27 cellular contexts compared by ENCODE assay signal in the genomic region with DNA sequence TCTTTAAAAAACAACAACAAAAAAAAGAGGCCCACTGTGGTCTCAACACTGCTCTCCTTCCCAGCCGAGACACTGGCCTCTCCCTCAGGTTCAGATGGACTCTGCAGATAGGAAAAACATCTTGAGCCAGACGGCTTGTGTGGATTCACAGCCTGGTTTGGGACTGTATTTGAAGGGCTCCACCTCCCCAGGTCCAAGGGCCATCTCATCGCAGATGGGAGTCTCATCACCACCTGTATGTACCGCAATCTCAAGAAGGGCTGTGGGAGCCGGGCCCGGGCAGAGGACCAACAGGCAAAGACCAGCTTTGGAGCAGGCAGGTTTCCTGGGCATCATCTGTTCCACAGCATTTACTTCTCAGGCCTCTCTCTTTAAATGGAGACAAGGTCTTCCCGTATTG. TPM values are rescaled to one million over a fixed set of nuclear protein-coding genes. Genes with fewer than 3 reads are reported as not detected.
DNase-seq lines count a peak whose midpoint lies in the region; ATAC-seq and TF ChIP-seq lines count a peak whose summit lies in the region.
"Had no signal": no experiment of that assay in that cellular context is flagged by ENCODE, and none has a peak within 500 bp of the region (broad histone marks: within the 10 kb centered on the region; RNA-seq: fewer than 3 reads in every experiment).

No MANE protein-coding gene starts in this region.

- no peak for TF ChIP-seq CTCF in HFFc6 (IDR thresholded peaks at IDR 0.05)

- peaks cover 58 to 84% (median 71%) of the 10 kb centered on the region in 11 experiments for H3K36me3 ChIP-seq in BLaER1 treated with 17β-estradiol and CSF1 and Interleukin-3, amounts not matched to agents 10 nM and 100 nM
- peaks cover 0 to 65% (median 0%) of the 10 kb centered on the region in 3 experiments for H3K36me3 ChIP-seq in naive thymus-derived CD4-positive, alpha-beta T cell (ENCODE audit: control insufficient read depth in 2 of 3, insufficient read depth in 3 of 3, low read length in 3 of 3)

- no peak for ATAC-seq in naive thymus-derived CD4-positive, alpha-beta T cell
- no peak for ATAC-seq in left lobe of liver
- no peak for ATAC-seq in HG03097 (IDR thresholded peaks at IDR 0.05; ENCODE audit: low FRiP score, unreplicated experiment)
- no peak for ATAC-seq in HG03280 (IDR thresholded peaks at IDR 0.05; ENCODE audit: unreplicated experiment)
- ATAC-seq: body of pancreas; GM12878; left cardiac atrium; natural killer cell treated with Interleukin-12 subunit alpha and Interleukin-12 subunit beta and Interleukin-15 and Interleukin-18, amount 100 ng/mL, for 72 hours had no signal

- H3K4me2 ChIP-seq in BLaER1 treated with 17β-estradiol and CSF1 and Interleukin-3, amounts not matched to agents 10 nM and 100 nM = peak overlapping the region; percentile 67 to 89 (median 85); a peak in 21 of 22 replicates

- peaks cover 4% of the 10 kb centered on the region; the same call in 1 of the 2 replicates for H3K36me3 Mint-ChIP-seq in HFFc6 (ENCODE audit: low read depth)
- H3K36me3 Mint-ChIP-seq in naive thymus-derived CD4-positive, alpha-beta T cell = peaks cover 0 to 7% (median 1%) of the 10 kb centered on the region in 5 donors
- H3K36me3 Mint-ChIP-seq: activated naive CD8-positive, alpha-beta T cell treated with anti-CD3 and anti-CD28 coated beads, Interleukin-2, amount 10 ng/mL, durations not matched to agents 7 days and 5 days; natural killer cell treated with Interleukin-12 subunit alpha and Interleukin-12 subunit beta and Interleukin-15 and Interleukin-18, amount 100 ng/mL, for 72 hours had no signal

- H3K9me3 ChIP-seq in BLaER1 treated with 17β-estradiol and CSF1 and Interleukin-3, amounts not matched to agents 10 nM and 100 nM (replicated peaks in 1 of 11) = no peaks in the 10 kb centered on the region
- H3K9me3 ChIP-seq in naive thymus-derived CD4-positive, alpha-beta T cell (ENCODE audit: control insufficient read depth in 2 of 3, low read length in 3 of 3) = no peaks in the 10 kb centered on the region
- H3K9me3 ChIP-seq: body of pancreas, tibial nerve had no signal

- 0 out of 2 replicates have a peak, but pooled peaks cover 4% of the 10 kb centered on the region for H3K27me3 Mint-ChIP-seq in HFFc6 (ENCODE audit: insufficient read depth)
- H3K27me3 Mint-ChIP-seq in naive thymus-derived CD4-positive, alpha-beta T cell = no peaks in the 10 kb centered on the region
- H3K27me3 Mint-ChIP-seq: activated naive CD8-positive, alpha-beta T cell treated with anti-CD3 and anti-CD28 coated beads, Interleukin-2, amount 10 ng/mL, durations not matched to agents 7 days and 5 days; natural killer cell treated with Interleukin-12 subunit alpha and Interleukin-12 subunit beta and Interleukin-15 and Interleukin-18, amount 100 ng/mL, for 72 hours had no signal

- H3K4me3 ChIP-seq in BLaER1 treated with 17β-estradiol and CSF1 and Interleukin-3, amounts not matched to agents 10 nM and 100 nM = no peak overlapping the region
- no peak overlapping the region for H3K4me3 ChIP-seq in naive thymus-derived CD4-positive, alpha-beta T cell (ENCODE audit: low read length)
- H3K4me3 ChIP-seq: body of pancreas, GM12878, GM23248, SK-N-MC, tibial nerve had no signal

- no peaks in the 10 kb centered on the region for H3K27me3 ChIP-seq in BLaER1 treated with 17β-estradiol and CSF1 and Interleukin-3, amounts not matched to agents 10 nM and 100 nM
- H3K27me3 ChIP-seq in naive thymus-derived CD4-positive, alpha-beta T cell (ENCODE audit: control insufficient read depth in 2 of 2, insufficient read depth in 2 of 2, low read length in 2 of 2) = no peaks in the 10 kb centered on the region
- H3K27me3 ChIP-seq: body of pancreas, tibial nerve had no signal

- POLR2A ChIA-PET in naive thymus-derived CD4-positive, alpha-beta T cell (lab: Charles Lee) = interaction anchor here (1.6 kb wide), 1 partner anchor 12 kb away, joined by 6 read pairs; a partner anchor contains a TSS

- 0 out of 22 replicates have a peak overlapping the region, but pooled peaks of 1 of the 11 experiments have one; percentile 27 for H3K27ac ChIP-seq in BLaER1 treated with 17β-estradiol and CSF1 and Interleukin-3, amounts not matched to agents 10 nM and 100 nM
- peak overlapping the region; percentile 26 for H3K27ac ChIP-seq in naive thymus-derived CD4-positive, alpha-beta T cell (ENCODE audit: low read depth, low read length)
- H3K27ac ChIP-seq: GM23248 had no signal

- no peak overlapping the region for H3K4me3 Mint-ChIP-seq in HFFc6
- H3K4me3 Mint-ChIP-seq in naive thymus-derived CD4-positive, alpha-beta T cell = no peak overlapping the region
- H3K4me3 Mint-ChIP-seq: activated naive CD8-positive, alpha-beta T cell treated with anti-CD3 and anti-CD28 coated beads, Interleukin-2, amount 10 ng/mL, durations not matched to agents 7 days and 5 days; natural killer cell treated with Interleukin-12 subunit alpha and Interleukin-12 subunit beta and Interleukin-15 and Interleukin-18, amount 100 ng/mL, for 72 hours; T-helper 2 cell treated with Interferon-gamma antibody and Interleukin-4, amounts not matched to agents 5 μg/mL and 100 μg/mL, for 36 hours had no signal

- DNase-seq in HFFc6 = no peak
- DNase-seq in naive thymus-derived CD4-positive, alpha-beta T cell = no peak
- DNase-seq in left lobe of liver (ENCODE audit: low spot score) = no peak
- DNase-seq: activated naive CD8-positive, alpha-beta T cell treated with anti-CD3 and anti-CD28 coated beads, Interleukin-2, amount 10 ng/mL, durations not matched to agents 7 days and 5 days; activated T-cell treated with anti-CD3 and anti-CD28 coated beads for 4 hours; body of pancreas; DMS79; effector memory CD4-positive, alpha-beta T cell; glutamatergic neuron; GM23248; left cardiac atrium; NCI-H146; NCI-H524; stimulated activated CD4-positive, alpha-beta T cell treated with anti-CD3 and anti-CD28 coated beads, Interleukin-1b, Interleukin-23, amount 100 ng/mL, for 48 hours; stimulated activated naive CD4-positive, alpha-beta T cell treated with Interleukin-2 at 50 U/mL for 16 hours had no signal

- peaks cover 71 to 94% (median 82%) of the 10 kb centered on the region in 10 experiments for H3K4me1 ChIP-seq in BLaER1 treated with 17β-estradiol and CSF1 and Interleukin-3, amounts not matched to agents 10 nM and 100 nM
- peaks cover 0 to 8% of the 10 kb centered on the region in 2 donors for H3K4me1 ChIP-seq in naive thymus-derived CD4-positive, alpha-beta T cell (ENCODE audit: control insufficient read depth in 2 of 2, insufficient read depth in 2 of 2, low read length in 2 of 2)

- peaks cover 97 to 100% (median 100%) of the 10 kb centered on the region in 11 experiments for H4K20me1 ChIP-seq in BLaER1 treated with 17β-estradiol and CSF1 and Interleukin-3, amounts not matched to agents 10 nM and 100 nM

- H3K9ac ChIP-seq in BLaER1 treated with 17β-estradiol and CSF1 and Interleukin-3, amounts not matched to agents 10 nM and 100 nM = peak overlapping the region in 3 of 11 experiments; percentile 13 to 56 (median 45); a peak in 2 of 22 replicates

- intact Hi-C loops in naive thymus-derived CD4-positive, alpha-beta T cell (cut with micrococcal nuclease) = no loop called here

- H3K4me1 Mint-ChIP-seq in HFFc6 (ENCODE audit: low read depth) = 0 out of 2 replicates have a peak, but pooled peaks cover 4% of the 10 kb centered on the region
- H3K4me1 Mint-ChIP-seq in naive thymus-derived CD4-positive, alpha-beta T cell = peaks cover 2 to 48% (median 34%) of the 10 kb centered on the region in 7 donors

- H3K9me3 Mint-ChIP-seq in HFFc6 = no peaks in the 10 kb centered on the region
- H3K9me3 Mint-ChIP-seq in naive thymus-derived CD4-positive, alpha-beta T cell = no peaks in the 10 kb centered on the region
- H3K9me3 Mint-ChIP-seq: activated naive CD8-positive, alpha-beta T cell treated with anti-CD3 and anti-CD28 coated beads, Interleukin-2, amount 10 ng/mL, durations not matched to agents 7 days and 5 days; natural killer cell treated with Interleukin-12 subunit alpha and Interleukin-12 subunit beta and Interleukin-15 and Interleukin-18, amount 100 ng/mL, for 72 hours; T-helper 2 cell treated with Interferon-gamma antibody and Interleukin-4, amounts not matched to agents 5 μg/mL and 100 μg/mL, for 36 hours had no signal

- CTCF ChIA-PET in naive thymus-derived CD4-positive, alpha-beta T cell (lab: Charles Lee) = interaction anchor here (1.2 kb wide), 1 partner anchor 14 kb away, joined by 3 read pairs; no protein-coding TSS in a partner anchor

- H3K27ac Mint-ChIP-seq in HFFc6 = peak overlapping the region; percentile 29; the same call in 1 of the 2 replicates
- peak overlapping the region in 6 of 9 donors; percentile 21 to 84 (median 40) for H3K27ac Mint-ChIP-seq in naive thymus-derived CD4-positive, alpha-beta T cell
- H3K27ac Mint-ChIP-seq: natural killer cell treated with Interleukin-12 subunit alpha and Interleukin-12 subunit beta and Interleukin-15 and Interleukin-18, amount 100 ng/mL, for 72 hours; T-helper 2 cell treated with Interferon-gamma antibody and Interleukin-4, amounts not matched to agents 5 μg/mL and 100 μg/mL, for 36 hours had no signal

RNA-seq across cellular contexts. Expression of a gene that starts 10.3 kb away (rescaled TPM):
- total RNA-seq in HFFc6 (2021; fragmentation: NEBNext Ultra II Directional; extraction: Animal tissue kit (Norgen Biotek cat#: 25700)) = 10 to 100 TPM; 10.0 to 15.1 (median 11.3) TPM
- 10 to 100 TPM; 39.1 to 70.4 (median 62.2) TPM for total RNA-seq in naive thymus-derived CD4-positive, alpha-beta T cell
- polyA plus RNA-seq in naive thymus-derived CD4-positive, alpha-beta T cell = 10 to 100 TPM; 18.5 to 27.9 TPM
- 38.4 TPM for total RNA-seq in left lobe of liver

RNA-seq across cellular contexts. Expression of a gene that starts 12.6 kb away (rescaled TPM):
- total RNA-seq in HFFc6 (2021; fragmentation: NEBNext Ultra II Directional; extraction: Animal tissue kit (Norgen Biotek cat#: 25700)) = 10 to 100 TPM; 21.1 to 31.5 (median 22.6) TPM
- total RNA-seq in naive thymus-derived CD4-positive, alpha-beta T cell = 10 to 100 TPM; 25.2 to 58.1 (median 33.0) TPM
- 10 to 100 TPM; 17.2 to 31.1 TPM for polyA plus RNA-seq in naive thymus-derived CD4-positive, alpha-beta T cell
- total RNA-seq in left lobe of liver = 20.0 TPM

RNA-seq across cellular contexts. Expression of a gene that starts 23.5 kb away (rescaled TPM):
- 10 to 100 TPM; 18.0 to 19.9 (median 19.0) TPM for total RNA-seq in HFFc6 (2021; fragmentation: NEBNext Ultra II Directional; extraction: Animal tissue kit (Norgen Biotek cat#: 25700))
- 10 to 100 TPM in 3 of 5 experiments, 1 to 10 TPM in 2; 7.7 to 14.3 (median 12.2) TPM for total RNA-seq in naive thymus-derived CD4-positive, alpha-beta T cell
- polyA plus RNA-seq in naive thymus-derived CD4-positive, alpha-beta T cell = 1 to 10 TPM; 4.4 to 6.3 TPM
- total RNA-seq in left lobe of liver = 5.5 TPM

RNA-seq across cellular contexts. Expression of a gene that starts 34.6 kb away (rescaled TPM):
- 10 to 100 TPM; 12.9 to 18.2 (median 16.2) TPM for total RNA-seq in HFFc6 (2021; fragmentation: NEBNext Ultra II Directional; extraction: Animal tissue kit (Norgen Biotek cat#: 25700))
- 10 to 100 TPM; 14.1 to 30.5 (median 20.3) TPM for total RNA-seq in naive thymus-derived CD4-positive, alpha-beta T cell
- 10 to 100 TPM; 18.7 to 31.8 TPM for polyA plus RNA-seq in naive thymus-derived CD4-positive, alpha-beta T cell
- 9.7 TPM for total RNA-seq in left lobe of liver

RNA-seq across cellular contexts. Expression of a gene that starts 34.9 kb away (rescaled TPM):
- not detected for total RNA-seq in HFFc6 (2021; fragmentation: NEBNext Ultra II Directional; extraction: Animal tissue kit (Norgen Biotek cat#: 25700))
- not detected for total RNA-seq in naive thymus-derived CD4-positive, alpha-beta T cell
- polyA plus RNA-seq in naive thymus-derived CD4-positive, alpha-beta T cell = not detected
- total RNA-seq in left lobe of liver = 0.05 TPM
- total RNA-seq: activated naive CD8-positive, alpha-beta T cell treated with anti-CD3 and anti-CD28 coated beads, Interleukin-2, amount 10 ng/mL, durations not matched to agents 7 days and 5 days; body of pancreas; chondrocyte; GM12878; GM23248; left cardiac atrium; mesenteric fat pad; natural killer cell treated with Interleukin-12 subunit alpha and Interleukin-12 subunit beta and Interleukin-15 and Interleukin-18, amount 100 ng/mL, for 72 hours; posterior vena cava; RPMI7951 had no signal
- polyA plus RNA-seq: GM23248 had no signal
